ENCODE assay signal across 8 cellular contexts in genomic region chr10:60732240-60733188, GRCh38. TPM values are rescaled to one million over a fixed set of nuclear protein-coding genes. Genes with fewer than 3 reads are reported as not detected.
DNase-seq lines count a peak whose midpoint lies in the region; ATAC-seq and TF ChIP-seq lines count a peak whose summit lies in the region.

No MANE protein-coding gene starts in this region.

- H3K4me3 Mint-ChIP-seq in activated T-helper 17 cell treated with anti-CD3 and anti-CD28 coated beads, Interleukin-2, amount 50 U/mL, for 72 hours = peak overlapping the region; percentile 81

- WGBS in sigmoid colon, 2 donors = 2 to 6% methylated on average over 47 of the region's 47 CpGs

- H3K9me3 ChIP-seq in right atrium auricular region = no peaks in the 10 kb centered on the region
- no peaks in the 10 kb centered on the region for H3K9me3 ChIP-seq in sigmoid colon

- no peaks in the 10 kb centered on the region for H3K27me3 Mint-ChIP-seq in activated T-helper 17 cell treated with anti-CD3 and anti-CD28 coated beads, Interleukin-2, amount 50 U/mL, for 72 hours

- peak; percentile 29 for ATAC-seq in GM19438 (IDR thresholded peaks at IDR 0.05; ENCODE audit: low read depth, unreplicated experiment)
- ATAC-seq in activated T-helper 17 cell treated with anti-CD3 and anti-CD28 coated beads, Interleukin-2, amount 50 U/mL, for 72 hours (replicated peaks) = peak; percentile 14

- H3K27ac Mint-ChIP-seq in activated T-helper 17 cell treated with anti-CD3 and anti-CD28 coated beads, Interleukin-2, amount 50 U/mL, for 72 hours = peak overlapping the region; percentile 51

- H3K36me3 ChIP-seq in right atrium auricular region = no peaks in the 10 kb centered on the region
- H3K36me3 ChIP-seq in sigmoid colon = no peaks in the 10 kb centered on the region

- peaks cover 25% of the 10 kb centered on the region for H3K4me1 Mint-ChIP-seq in activated T-helper 17 cell treated with anti-CD3 and anti-CD28 coated beads, Interleukin-2, amount 50 U/mL, for 72 hours

- peaks cover 0 to 12% of the 10 kb centered on the region in 2 donors for H3K4me1 ChIP-seq in right atrium auricular region
- H3K4me1 ChIP-seq in sigmoid colon = peaks cover 0 to 14% (median 11%) of the 10 kb centered on the region in 4 donors

- TF ChIP-seq POLR2A in sigmoid colon (IDR thresholded peaks at IDR 0.05) = no peak

- TF ChIP-seq CTCF in C4-2B (conservative IDR thresholded peaks at IDR 0.05) = no peak
- no peak for TF ChIP-seq CTCF in LNCaP clone FGC (IDR thresholded peaks at IDR 0.05; ENCODE audit: control insufficient read depth, extremely low read depth, insufficient read depth)
- no peak for TF ChIP-seq CTCF in right atrium auricular region (IDR thresholded peaks at IDR 0.05)
- TF ChIP-seq CTCF in sigmoid colon (IDR thresholded peaks at IDR 0.05) = no peak

- DNase-seq in LNCaP clone FGC (ENCODE audit: low read depth) = no peak
- no peak for DNase-seq in right atrium auricular region (ENCODE audit: low spot score)
- peak; percentile 63 for DNase-seq in sigmoid colon
- DNase-seq in superior temporal gyrus (ENCODE audit: extremely low spot score) = no peak
- DNase-seq in NCI-H1092 (lab: John Stamatoyannopoulos, UW) = no peak

- H3K27ac ChIP-seq in C4-2B = peak overlapping the region; percentile 99
- H3K27ac ChIP-seq in right atrium auricular region = peak overlapping the region in 1 of 2 donors; percentile 9
- peak overlapping the region in 2 of 4 donors; percentile 7 to 40 for H3K27ac ChIP-seq in sigmoid colon

- TF ChIP-seq EP300 in sigmoid colon (IDR thresholded peaks at IDR 0.05) = no peak

- H3K9me3 Mint-ChIP-seq in activated T-helper 17 cell treated with anti-CD3 and anti-CD28 coated beads, Interleukin-2, amount 50 U/mL, for 72 hours = no peaks in the 10 kb centered on the region

- peaks cover 8 to 10% of the 10 kb centered on the region in 2 donors for H3K27me3 ChIP-seq in right atrium auricular region
- peaks cover 12 to 40% (median 21%) of the 10 kb centered on the region in 3 donors for H3K27me3 ChIP-seq in sigmoid colon

- peak overlapping the region; percentile 60 for H3K4me3 ChIP-seq in LNCaP clone FGC (ENCODE audit: low read depth, low read length)
- peak overlapping the region; percentile 35 to 56 for H3K4me3 ChIP-seq in right atrium auricular region
- peak overlapping the region; percentile 13 to 63 (median 50) for H3K4me3 ChIP-seq in sigmoid colon

- intact Hi-C loops in sigmoid colon (cut with DNase I) = no loop called here

- peaks cover 4% of the 10 kb centered on the region for H3K36me3 Mint-ChIP-seq in activated T-helper 17 cell treated with anti-CD3 and anti-CD28 coated beads, Interleukin-2, amount 50 U/mL, for 72 hours (ENCODE audit: low read depth)

RNA-seq across cellular contexts. Expression of gene CDK1, which starts 45.8 kb away (rescaled TPM):
- total RNA-seq in activated T-helper 17 cell treated with anti-CD3 and anti-CD28 coated beads, Interleukin-2, amount 50 U/mL, for 72 hours = 100 to 1,000 TPM; 104 to 110 TPM
- total RNA-seq in right atrium auricular region (1 to 10 TPM in 1 of 2 donors, under 1 TPM in 1; 0.79 to 3.6 TPM), sigmoid colon (1 to 10 TPM in 3 of 4 donors, under 1 TPM in 1; 0.33 to 2.7 (median 1.8) TPM)
- 10 to 100 TPM in 2 of 3 donors, 1 to 10 TPM in 1; 4.2 to 23.9 (median 20.8) TPM for polyA plus RNA-seq in sigmoid colon

Comparison
In these comparisons a context has a peak if more than half of its experiments do, and no peak if none do; other contexts are left out.
1. RNA of gene CDK1, which starts 45.8 kb away (total RNA-seq): 104 to 110 TPM in activated T-helper 17 cell treated with anti-CD3 and anti-CD28 coated beads, Interleukin-2, amount 50 U/mL, for 72 hours; 0.79 to 3.6 TPM in right atrium auricular region and 0.33 to 2.7 TPM in sigmoid colon; every median in the first group is over 10 times any median in the second.
2. Peak in every context shown above with its lines, with median percentiles within 50 percentile points of each other: H3K4me3 ChIP-seq.